In the genomic region with DNA sequence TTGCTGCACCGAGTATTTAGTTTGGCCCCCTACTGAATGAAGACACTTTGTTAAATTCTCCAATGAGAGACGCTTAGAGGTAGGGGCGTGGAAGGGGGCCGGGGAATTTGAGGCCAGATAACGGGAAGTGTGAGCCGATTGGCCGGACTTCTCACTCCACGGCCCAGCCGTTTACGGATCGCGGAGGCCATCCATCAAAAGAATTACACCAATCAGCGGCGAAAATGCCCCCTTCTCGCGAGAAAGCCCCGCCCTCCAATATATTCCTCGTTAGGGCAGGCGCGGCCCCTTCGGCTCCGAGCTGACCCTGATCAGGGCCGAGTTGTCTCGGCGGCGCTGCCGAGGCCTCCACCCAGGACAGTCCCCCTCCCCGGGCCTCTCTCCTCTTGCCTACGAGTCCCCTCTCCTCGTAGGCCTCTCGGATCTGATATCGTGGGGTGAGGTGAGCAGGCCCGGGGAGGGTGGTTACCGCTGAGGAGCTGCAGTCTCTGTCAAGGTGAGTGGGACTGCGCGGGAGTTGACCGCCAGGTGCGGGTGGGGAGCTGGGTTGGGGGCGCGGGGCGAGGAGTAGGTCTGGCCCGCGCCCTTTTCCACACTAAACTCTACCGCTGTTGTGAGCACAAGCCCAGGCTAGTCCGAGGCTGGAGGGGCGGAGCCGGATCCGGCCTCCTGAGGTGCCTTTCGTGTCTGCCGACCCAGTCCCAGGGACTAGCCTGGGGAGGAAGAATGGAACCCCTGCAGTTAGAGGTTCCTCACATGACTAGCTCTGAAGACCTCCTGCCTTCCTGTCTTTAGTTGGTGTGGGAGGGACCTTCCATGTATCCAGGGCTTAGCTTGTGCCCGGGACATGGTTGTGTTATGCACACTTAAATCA, we compare ENCODE assay signal across 1 cellular context.
A peak's percentile ranks its signal among the peaks of the same experiment; 100 is the strongest.
TF ChIP-seq lines count a peak whose summit lies in the region.

A gene with protein sequence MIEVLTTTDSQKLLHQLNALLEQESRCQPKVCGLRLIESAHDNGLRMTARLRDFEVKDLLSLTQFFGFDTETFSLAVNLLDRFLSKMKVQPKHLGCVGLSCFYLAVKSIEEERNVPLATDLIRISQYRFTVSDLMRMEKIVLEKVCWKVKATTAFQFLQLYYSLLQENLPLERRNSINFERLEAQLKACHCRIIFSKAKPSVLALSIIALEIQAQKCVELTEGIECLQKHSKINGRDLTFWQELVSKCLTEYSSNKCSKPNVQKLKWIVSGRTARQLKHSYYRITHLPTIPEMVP (plus strand): TSS at position 287 of the 874 bp plus-strand sequence. CDS start 1,662 bp downstream, outside the sequence.

TF ChIP-seq in liver, 16 proteins besides CTCF, POLR2A, EP300 and RAD21 (continued from another document):
- TF ChIP-seq, protein P1, sequence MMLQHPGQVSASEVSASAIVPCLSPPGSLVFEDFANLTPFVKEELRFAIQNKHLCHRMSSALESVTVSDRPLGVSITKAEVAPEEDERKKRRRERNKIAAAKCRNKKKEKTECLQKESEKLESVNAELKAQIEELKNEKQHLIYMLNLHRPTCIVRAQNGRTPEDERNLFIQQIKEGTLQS (IDR thresholded peaks at IDR 0.05), result peak; percentile 41
- TF ChIP-seq, protein P2, sequence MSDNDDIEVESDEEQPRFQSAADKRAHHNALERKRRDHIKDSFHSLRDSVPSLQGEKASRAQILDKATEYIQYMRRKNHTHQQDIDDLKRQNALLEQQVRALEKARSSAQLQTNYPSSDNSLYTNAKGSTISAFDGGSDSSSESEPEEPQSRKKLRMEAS (IDR thresholded peaks at IDR 0.05), result peak; percentile 41
- TF ChIP-seq HNF4A (conservative IDR thresholded peaks at IDR 0.05) (peak; percentile 56 to 74), JUND (IDR thresholded peaks at IDR 0.05) (peak; percentile 28 to 34), SP1 (IDR thresholded peaks at IDR 0.05) (peak; percentile 97), FOXA1 (IDR thresholded peaks at IDR 0.05) (peak; percentile 39), GABPA (IDR thresholded peaks at IDR 0.05 in 1 of 2, conservative IDR thresholded peaks at IDR 0.05 in 1 of 2) (peak; percentile 15 to 73)
